In genomic region chr3:63064216-63064755, GRCh38 we compare ENCODE assay signal across 25 cellular contexts.
"Had no signal": no experiment of that assay in that cellular context is flagged by ENCODE, and none has a peak within 500 bp of the region (broad histone marks: within the 10 kb centered on the region; RNA-seq: fewer than 3 reads in every experiment).

No MANE protein-coding gene starts in this region.

- H3K4me3 Mint-ChIP-seq: activated CD4-positive, alpha-beta T cell treated with anti-CD3 and anti-CD28 coated beads, Interleukin-2, amount 10 ng/mL, durations not matched to agents 7 days and 5 days; activated CD8-positive, alpha-beta memory T cell treated with anti-CD3 and anti-CD28 coated beads, Interleukin-2, amount 10 ng/mL, durations not matched to agents 7 days and 5 days; activated CD8-positive, alpha-beta T cell treated with anti-CD3 and anti-CD28 coated beads for 36 hours; activated naive CD8-positive, alpha-beta T cell treated with anti-CD3 and anti-CD28 coated beads, Interleukin-2, amount 50 U/mL, for 24 hours; activated T-helper 1 cell treated with anti-CD3 and anti-CD28 coated beads, Interleukin-12 subunit alpha, Interleukin-12 subunit beta, Interleukin-2, Interleukin-4 antibody, amounts not matched to agents 30 ng/mL and 10 ng/mL and 1 ng/mL, durations not matched to agents 14 hours and 24 hours and 36 hours; naive thymus-derived CD4-positive, alpha-beta T cell; neural crest cell had no signal

- H3K36me3 Mint-ChIP-seq: activated CD8-positive, alpha-beta memory T cell treated with anti-CD3 and anti-CD28 coated beads, Interleukin-2, amount 10 ng/mL, durations not matched to agents 7 days and 5 days; naive thymus-derived CD4-positive, alpha-beta T cell had no signal

- ATAC-seq: activated CD8-positive, alpha-beta memory T cell treated with anti-CD3 and anti-CD28 coated beads, Interleukin-2, amount 10 ng/mL, durations not matched to agents 7 days and 5 days; activated CD8-positive, alpha-beta T cell treated with anti-CD3 and anti-CD28 coated beads for 36 hours; activated naive CD8-positive, alpha-beta T cell treated with anti-CD3 and anti-CD28 coated beads, Interleukin-2, amount 50 U/mL, for 24 hours; heart right ventricle; left lung; naive thymus-derived CD4-positive, alpha-beta T cell; stimulated activated naive CD8-positive, alpha-beta T cell treated with anti-CD3 and anti-CD28 coated beads, Interleukin-15, Interleukin-2, amounts not matched to agents 100 U/mL and 50 U/mL, for 24 hours had no signal

- FAIRE-seq: endometrium, urothelium cell line had no signal

- H3K4me1 Mint-ChIP-seq: activated CD4-positive, alpha-beta T cell treated with anti-CD3 and anti-CD28 coated beads, Interleukin-2, amount 10 ng/mL, durations not matched to agents 7 days and 5 days; activated CD8-positive, alpha-beta memory T cell treated with anti-CD3 and anti-CD28 coated beads, Interleukin-2, amount 10 ng/mL, durations not matched to agents 7 days and 5 days; activated naive CD8-positive, alpha-beta T cell treated with anti-CD3 and anti-CD28 coated beads, Interleukin-2, amount 50 U/mL, for 24 hours; naive thymus-derived CD4-positive, alpha-beta T cell; neural crest cell had no signal

- H3K27me3 Mint-ChIP-seq: activated CD4-positive, alpha-beta T cell treated with anti-CD3 and anti-CD28 coated beads, Interleukin-2, amount 10 ng/mL, durations not matched to agents 7 days and 5 days; activated CD8-positive, alpha-beta memory T cell treated with anti-CD3 and anti-CD28 coated beads, Interleukin-2, amount 10 ng/mL, durations not matched to agents 7 days and 5 days; activated CD8-positive, alpha-beta T cell treated with anti-CD3 and anti-CD28 coated beads for 36 hours; activated naive CD8-positive, alpha-beta T cell treated with anti-CD3 and anti-CD28 coated beads, Interleukin-2, amount 50 U/mL, for 24 hours; naive thymus-derived CD4-positive, alpha-beta T cell; progenitor cell of endocrine pancreas had no signal

- H3K27ac Mint-ChIP-seq: activated CD4-positive, alpha-beta T cell treated with anti-CD3 and anti-CD28 coated beads, Interleukin-2, amount 10 ng/mL, durations not matched to agents 7 days and 5 days; activated CD8-positive, alpha-beta memory T cell treated with anti-CD3 and anti-CD28 coated beads, Interleukin-2, amount 10 ng/mL, durations not matched to agents 7 days and 5 days; activated CD8-positive, alpha-beta T cell treated with anti-CD3 and anti-CD28 coated beads for 36 hours; activated naive CD8-positive, alpha-beta T cell treated with anti-CD3 and anti-CD28 coated beads, Interleukin-2, amount 50 U/mL, for 24 hours; activated T-helper 1 cell treated with anti-CD3 and anti-CD28 coated beads, Interleukin-12 subunit alpha, Interleukin-12 subunit beta, Interleukin-2, Interleukin-4 antibody, amounts not matched to agents 30 ng/mL and 10 ng/mL and 1 ng/mL, durations not matched to agents 14 hours and 24 hours and 36 hours; naive thymus-derived CD4-positive, alpha-beta T cell; progenitor cell of endocrine pancreas had no signal

- H3K9me3 Mint-ChIP-seq: activated T-helper 1 cell treated with anti-CD3 and anti-CD28 coated beads, Interleukin-12 subunit alpha, Interleukin-12 subunit beta, Interleukin-2, Interleukin-4 antibody, amounts not matched to agents 30 ng/mL and 10 ng/mL and 1 ng/mL, durations not matched to agents 14 hours and 24 hours and 36 hours had no signal

- DNase-seq: activated CD4-positive, alpha-beta T cell treated with anti-CD3 and anti-CD28 coated beads, Interleukin-2, amount 10 ng/mL, durations not matched to agents 7 days and 5 days; activated CD4-positive, CD25-positive, alpha-beta regulatory T cell treated with anti-CD3 and anti-CD28 coated beads, Interleukin-2, amount 50 U/mL, for 72 hours; activated CD8-positive, alpha-beta memory T cell treated with anti-CD3 and anti-CD28 coated beads, Interleukin-2, amount 10 ng/mL, durations not matched to agents 7 days and 5 days; activated CD8-positive, alpha-beta T cell treated with anti-CD3 and anti-CD28 coated beads for 36 hours; activated gamma-delta T cell; activated naive CD4-positive, alpha-beta T cell treated with anti-CD3 and anti-CD28 coated beads, Interleukin-2, amount 50 U/mL, for 16 hours; activated naive CD8-positive, alpha-beta T cell treated with anti-CD3 and anti-CD28 coated beads, Interleukin-2, amount 50 U/mL, for 24 hours; cerebellar nuclear complex; cortex of kidney; effector CD4-positive, alpha-beta T cell; foreskin fibroblast; heart right ventricle; left lung; naive thymus-derived CD4-positive, alpha-beta T cell; occipital lobe; stimulated activated CD4-positive, alpha-beta T cell treated with anti-CD3 and anti-CD28 coated beads, Interleukin-4, amount 100 ng/mL, for 24 hours; stimulated activated naive CD8-positive, alpha-beta T cell treated with anti-CD3 and anti-CD28 coated beads, Interleukin-15, Interleukin-2, amounts not matched to agents 100 U/mL and 50 U/mL, for 24 hours; T-helper 2 cell; transverse colon; WERI-Rb-1 had no signal
